14 cellular contexts compared by ENCODE assay signal in genomic region chr1:106637566-106637965, GRCh38.
A peak's percentile ranks its signal among the peaks of the same experiment; 100 is the strongest.
DNase-seq lines count a peak whose midpoint lies in the region; ATAC-seq and TF ChIP-seq lines count a peak whose summit lies in the region.
"Had no signal": no experiment of that assay in that cellular context is flagged by ENCODE, and none has a peak within 500 bp of the region (broad histone marks: within the 10 kb centered on the region; RNA-seq: fewer than 3 reads in every experiment).

No MANE protein-coding gene starts in this region.

- TF ChIP-seq CTCF in GM10266 (IDR thresholded peaks at IDR 0.05; ENCODE audit: control insufficient read depth, insufficient read depth, low read depth, missing control alignments) = no peak

- DNase-seq in GM10266 (ENCODE audit: extremely low spot score) (peak; percentile 8), islet precursor cell (no peak), DMS79 (lab: John Stamatoyannopoulos, UW) (no peak), NOMO-1 treated with DMSO at 0.1 percent for 48 hours (lab: John Stamatoyannopoulos, UW; ENCODE audit: unreplicated experiment) (no peak)
- DNase-seq in activated T-cell treated with anti-CD3 and anti-CD28 coated beads, Interleukin-2, amount 50 U/mL, for 48 hours = no peak
- DNase-seq: Caco-2; CD8-positive, alpha-beta memory T cell; DMS53; H9; KG1 had no signal

- ATAC-seq in GM18868 (IDR thresholded peaks at IDR 0.05; ENCODE audit: unreplicated experiment) (peak; percentile 83), HG02623 (IDR thresholded peaks at IDR 0.05; ENCODE audit: unreplicated experiment) (peak; percentile 68), HG03439 (IDR thresholded peaks at IDR 0.05; ENCODE audit: unreplicated experiment) (peak; percentile 81)
- ATAC-seq: GM23338 had no signal
